29 cellular contexts compared by ENCODE assay signal in the genomic region with DNA sequence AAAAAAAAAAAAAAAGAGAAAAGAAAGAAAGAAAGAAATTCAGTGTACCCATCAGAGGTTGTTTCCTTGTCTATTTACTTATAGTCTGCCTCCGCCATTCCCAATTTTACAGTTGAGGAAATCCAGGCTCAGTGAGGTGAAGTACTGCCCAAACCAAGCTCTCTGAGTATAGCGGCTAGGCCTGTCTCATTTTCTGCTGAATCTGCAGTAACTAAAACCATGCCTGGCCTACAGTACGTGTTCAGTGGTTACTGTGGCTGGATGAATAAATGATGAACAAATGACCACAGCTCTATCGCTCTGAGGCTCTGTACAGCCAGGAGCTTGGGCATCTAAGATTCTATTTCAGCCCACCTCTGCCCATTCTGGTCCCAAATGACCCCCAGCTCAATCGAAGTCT.
"Had no signal": no experiment of that assay in that cellular context is flagged by ENCODE, and none has a peak within 500 bp of the region (broad histone marks: within the 10 kb centered on the region; RNA-seq: fewer than 3 reads in every experiment).

No MANE protein-coding gene starts in this region.

- H3K36me3 ChIP-seq: ascending aorta, breast epithelium, cardiac muscle cell, colonic mucosa had no signal

- DNase-seq: activated CD4-positive, alpha-beta memory T cell treated with anti-CD3 and anti-CD28 coated beads, Interleukin-2, amount 10 ng/mL, durations not matched to agents 7 days and 5 days; activated CD4-positive, alpha-beta T cell treated with anti-CD3 and anti-CD28 coated beads for 1 hour; activated CD4-positive, alpha-beta T cell treated with anti-CD3 and anti-CD28 coated beads for 4 hours; activated CD4-positive, alpha-beta T cell treated with anti-CD3 and anti-CD28 coated beads, Interleukin-2, amount 10 ng/mL, durations not matched to agents 7 days and 5 days; activated CD4-positive, alpha-beta T cell treated with anti-CD3 and anti-CD28 coated beads, Interleukin-2, amount 50 U/mL, for 4 hours; activated CD8-positive, alpha-beta memory T cell treated with anti-CD3 and anti-CD28 coated beads, Interleukin-2, amount 50 U/mL, for 48 hours; activated gamma-delta T cell; activated naive CD4-positive, alpha-beta T cell; activated naive CD4-positive, alpha-beta T cell treated with anti-CD3 and anti-CD28 coated beads, Interleukin-2, amount 10 ng/mL, durations not matched to agents 7 days and 5 days; activated naive CD8-positive, alpha-beta T cell treated with anti-CD3 and anti-CD28 coated beads, Interleukin-2, amount 10 ng/mL, durations not matched to agents 7 days and 5 days; activated T-cell treated with anti-CD3 and anti-CD28 coated beads for 4 hours; activated T-cell treated with anti-CD3 and anti-CD28 coated beads, Interleukin-2, amount 50 U/mL, for 24 hours; activated T-cell treated with anti-CD3 and anti-CD28 coated beads, Interleukin-2, amount 50 U/mL, for 72 hours; central memory CD4-positive, alpha-beta T cell; cerebellar nuclear complex; colonic mucosa; dorsolateral prefrontal cortex; effector memory CD4-positive, alpha-beta T cell; endodermal cell; foreskin fibroblast; T-helper 2 cell had no signal

- H3K27me3 ChIP-seq: ascending aorta, breast epithelium, cardiac muscle cell, colonic mucosa, dorsolateral prefrontal cortex had no signal

- FAIRE-seq: frontal cortex had no signal

- H3K9me3 ChIP-seq: ascending aorta, breast epithelium, colonic mucosa had no signal

- ATAC-seq: activated naive CD4-positive, alpha-beta T cell treated with anti-CD3 and anti-CD28 coated beads, Interleukin-2, amount 50 U/mL, for 72 hours; activated T-cell treated with anti-CD3 and anti-CD28 coated beads, Interleukin-2, amount 50 U/mL, for 72 hours; esophagus mucosa; WTC11 had no signal

- H3K4me3 ChIP-seq: ascending aorta, breast epithelium, cardiac muscle cell, colonic mucosa, dorsolateral prefrontal cortex had no signal

- H3K27ac ChIP-seq: ascending aorta, breast epithelium, cardiac muscle cell, colonic mucosa, VCaP had no signal

- H3K4me1 ChIP-seq: ascending aorta, breast epithelium, colonic mucosa had no signal
